35 cellular contexts compared by ENCODE assay signal in the genomic region with DNA sequence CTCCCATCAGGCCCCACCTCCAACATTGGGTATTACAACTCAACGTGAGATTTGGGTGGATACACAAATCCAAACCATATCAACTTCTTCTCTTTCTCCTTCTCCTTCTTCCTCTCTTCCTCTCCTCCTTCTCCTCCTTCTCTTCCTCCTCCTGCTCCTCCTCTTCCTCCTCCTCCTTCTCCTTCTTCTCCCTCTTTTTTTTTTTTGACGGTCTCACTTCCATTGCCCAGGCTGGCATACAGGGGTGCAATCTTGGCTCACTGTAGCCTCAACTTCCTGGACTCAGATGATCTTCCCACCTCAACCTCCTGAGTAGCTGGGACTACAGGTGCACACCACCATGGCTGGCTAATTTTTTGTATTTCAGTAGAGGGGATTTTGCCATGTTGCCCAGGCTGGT.
"Had no signal": no experiment of that assay in that cellular context is flagged by ENCODE, and none has a peak within 500 bp of the region (broad histone marks: within the 10 kb centered on the region; RNA-seq: fewer than 3 reads in every experiment).

No MANE protein-coding gene starts in this region.

- H3K36me3 ChIP-seq: MG63 had no signal

- H3K27me3 ChIP-seq: MG63 had no signal

- H3K9me3 ChIP-seq: MG63 had no signal

- DNase-seq: Karpas-422, Kasumi-1, MG63, MM.1S, NCI-H1048, NCI-H1092, NCI-H1092 treated with DMSO at 0.1 percent for 48 hours, NCI-H1105, NCI-H1105 treated with DMSO at 0.1 percent for 48 hours, NCI-H1417, NCI-H1417 treated with DMSO at 0.1 percent for 48 hours, NCI-H1436, NCI-H1436 treated with DMSO at 0.1 percent for 48 hours, NCI-H146, NCI-H1694, NCI-H1694 treated with DMSO at 0.1 percent for 48 hours, NCI-H187, NCI-H187 treated with DMSO at 0.1 percent for 48 hours, NCI-H1930, NCI-H2029, NCI-H2029 treated with DMSO at 0.1 percent for 48 hours, NCI-H2081, NCI-H2081 treated with DMSO at 0.1 percent for 48 hours, NCI-H2107, NCI-H2171, NCI-H2171 treated with DMSO at 0.1 percent for 48 hours, NCI-H2227 treated with DMSO at 0.1 percent for 48 hours, NCI-H226, NCI-H345, NCI-H446, NCI-H446 treated with DMSO at 0.1 percent for 48 hours, NCI-H510A, NCI-H510A treated with DMSO at 0.1 percent for 48 hours, NCI-H524, NCI-H524 treated with DMSO at 0.1 percent for 48 hours had no signal

- H3K4me3 ChIP-seq: MG63 had no signal
